Comparison of ENCODE assay signal across 29 cellular contexts in genomic region chrX:154028502-154029184, GRCh38. TPM values are rescaled to one million over a fixed set of nuclear protein-coding genes. Genes with fewer than 3 reads are reported as not detected.
DNase-seq lines count a peak whose midpoint lies in the region; ATAC-seq and TF ChIP-seq lines count a peak whose summit lies in the region.
"Had no signal": no experiment of that assay in that cellular context is flagged by ENCODE, and none has a peak within 500 bp of the region (broad histone marks: within the 10 kb centered on the region; RNA-seq: fewer than 3 reads in every experiment).

No MANE protein-coding gene starts in this region.

- no peaks in the 10 kb centered on the region for H3K27me3 ChIP-seq in naive thymus-derived CD4-positive, alpha-beta T cell (ENCODE audit: control insufficient read depth in 2 of 2, insufficient read depth in 2 of 2, low read length in 2 of 2)
- H3K27me3 ChIP-seq in transverse colon, result no peaks in the 10 kb centered on the region

- DNase-seq in activated T-cell treated with anti-CD3 and anti-CD28 coated beads, Interleukin-2, amount 50 U/mL, for 72 hours, result no peak
- DNase-seq in activated T-cell treated with anti-CD3 and anti-CD28 coated beads for 4 hours (no peak), transverse colon (peak; percentile 63), AG08396 (ENCODE audit: low spot score) (no peak), sciatic nerve (ENCODE audit: low spot score) (no peak)
- DNase-seq in activated naive CD8-positive, alpha-beta T cell treated with anti-CD3 and anti-CD28 coated beads for 36 hours, result no peak
- DNase-seq in naive thymus-derived CD4-positive, alpha-beta T cell, result no peak
- DNase-seq: activated CD4-positive, alpha-beta T cell treated with anti-CD3 and anti-CD28 coated beads for 4 hours; activated CD8-positive, alpha-beta memory T cell treated with anti-CD3 and anti-CD28 coated beads, Interleukin-2, amount 50 U/mL, for 4 hours; activated naive CD4-positive, alpha-beta T cell; Calu3; cerebellar nuclear complex; effector CD4-positive, alpha-beta T cell; EL; foreskin melanocyte; hypothalamus; IMR-90; lower lobe of right lung; NCI-H2081; NCI-H446; nucleus accumbens; retina; Right ventricle myocardium superior; stimulated activated CD4-positive, alpha-beta T cell treated with anti-CD3 and anti-CD28 coated beads, Interleukin-12 subunit alpha, Interleukin-12 subunit beta, amount 100 ng/mL, for 4 hours; stimulated activated CD4-positive, alpha-beta T cell treated with anti-CD3 and anti-CD28 coated beads, Interleukin-4, amount 100 ng/mL, for 4 hours; stimulated activated naive CD8-positive, alpha-beta T cell treated with anti-CD3 and anti-CD28 coated beads, Interleukin-15, amount 100 ng/mL, for 72 hours had no signal

- H3K27me3 Mint-ChIP-seq in activated T-cell treated with anti-CD3 and anti-CD28 coated beads, Interleukin-2, amount 50 U/mL, for 72 hours (ENCODE audit: low read depth), result peaks cover 22% of the 10 kb centered on the region
- H3K27me3 Mint-ChIP-seq in activated naive CD8-positive, alpha-beta T cell treated with anti-CD3 and anti-CD28 coated beads for 36 hours, result no peaks in the 10 kb centered on the region
- H3K27me3 Mint-ChIP-seq in naive thymus-derived CD4-positive, alpha-beta T cell, result no peaks in the 10 kb centered on the region
- H3K27me3 Mint-ChIP-seq: stimulated activated naive CD8-positive, alpha-beta T cell treated with anti-CD3 and anti-CD28 coated beads, Interleukin-15, amount 100 ng/mL, for 72 hours; type B pancreatic cell had no signal

- peaks cover 0 to 54% (median 8%) of the 10 kb centered on the region in 3 experiments for H3K36me3 ChIP-seq in naive thymus-derived CD4-positive, alpha-beta T cell (ENCODE audit: control insufficient read depth in 2 of 3, insufficient read depth in 3 of 3, low read length in 3 of 3)
- no peaks in the 10 kb centered on the region for H3K36me3 ChIP-seq in transverse colon

- no peak overlapping the region for H3K27ac ChIP-seq in naive thymus-derived CD4-positive, alpha-beta T cell (ENCODE audit: low read depth, low read length)
- peak overlapping the region in 2 of 4 donors; percentile 16 to 45 for H3K27ac ChIP-seq in transverse colon
- H3K27ac ChIP-seq: BLaER1, lower lobe of right lung had no signal

- peaks cover 0 to 1% of the 10 kb centered on the region in 2 donors for H3K36me3 Mint-ChIP-seq in activated T-cell treated with anti-CD3 and anti-CD28 coated beads, Interleukin-2, amount 50 U/mL, for 72 hours (ENCODE audit: insufficient read depth in 2 of 2)
- no peaks in the 10 kb centered on the region for H3K36me3 Mint-ChIP-seq in activated naive CD8-positive, alpha-beta T cell treated with anti-CD3 and anti-CD28 coated beads for 36 hours
- peaks cover 0 to 12% (median 0%) of the 10 kb centered on the region in 5 donors for H3K36me3 Mint-ChIP-seq in naive thymus-derived CD4-positive, alpha-beta T cell
- H3K36me3 Mint-ChIP-seq: type B pancreatic cell had no signal

- POLR2A ChIA-PET in naive thymus-derived CD4-positive, alpha-beta T cell (lab: Charles Lee), result interaction anchor here (0.5 to 1.5 kb wide), 2 partner anchors 9 to 107 kb away, joined by 3 read pairs; partner anchors contain the start of gene IRAK1

- intact Hi-C loops in naive thymus-derived CD4-positive, alpha-beta T cell (cut with micrococcal nuclease), result no loop called here
- intact Hi-C loops in transverse colon (cut with DNase I; ENCODE audit: low total_unique reads) (no loop called here), sciatic nerve (cut with DNase I) (no loop called here)

- 73% methylated on average over 13 of the region's 13 CpGs; no CpG with 5 or more reads in 1 of the 2 donors for WGBS in transverse colon (ENCODE audit: low coverage in 1 of 2), 2 donors

- H3K4me1 Mint-ChIP-seq in activated T-cell treated with anti-CD3 and anti-CD28 coated beads, Interleukin-2, amount 50 U/mL, for 72 hours (ENCODE audit: low read depth), result no peaks in the 10 kb centered on the region
- H3K4me1 Mint-ChIP-seq in activated naive CD8-positive, alpha-beta T cell treated with anti-CD3 and anti-CD28 coated beads for 36 hours, result peaks cover 2% of the 10 kb centered on the region
- peaks cover 0 to 12% (median 4%) of the 10 kb centered on the region in 7 donors for H3K4me1 Mint-ChIP-seq in naive thymus-derived CD4-positive, alpha-beta T cell
- H3K4me1 Mint-ChIP-seq: stimulated activated naive CD8-positive, alpha-beta T cell treated with anti-CD3 and anti-CD28 coated beads, Interleukin-15, amount 100 ng/mL, for 72 hours had no signal

- peak overlapping the region; percentile 66 for H3K27ac Mint-ChIP-seq in activated T-cell treated with anti-CD3 and anti-CD28 coated beads, Interleukin-2, amount 50 U/mL, for 72 hours
- H3K27ac Mint-ChIP-seq in activated naive CD8-positive, alpha-beta T cell treated with anti-CD3 and anti-CD28 coated beads for 36 hours, result peak overlapping the region; percentile 23
- H3K27ac Mint-ChIP-seq in naive thymus-derived CD4-positive, alpha-beta T cell, result peak overlapping the region in 7 of 9 donors; percentile 12 to 79 (median 29)
- H3K27ac Mint-ChIP-seq: type B pancreatic cell had no signal

- TF ChIP-seq CTCF in transverse colon (IDR thresholded peaks at IDR 0.05), result no peak

- ATAC-seq in activated T-cell treated with anti-CD3 and anti-CD28 coated beads, Interleukin-2, amount 50 U/mL, for 72 hours (replicated peaks in 1 of 2), result no peak
- no peak for ATAC-seq in naive thymus-derived CD4-positive, alpha-beta T cell
- no peak for ATAC-seq in sciatic nerve
- no peak for ATAC-seq in GM18505 (IDR thresholded peaks at IDR 0.05; ENCODE audit: unreplicated experiment)
- ATAC-seq: stimulated activated naive CD8-positive, alpha-beta T cell treated with anti-CD3 and anti-CD28 coated beads, Interleukin-15, amount 100 ng/mL, for 72 hours had no signal

- no peaks in the 10 kb centered on the region for H3K9me3 ChIP-seq in naive thymus-derived CD4-positive, alpha-beta T cell (ENCODE audit: control insufficient read depth in 2 of 3, low read length in 3 of 3)
- no peaks in the 10 kb centered on the region for H3K9me3 ChIP-seq in transverse colon
- H3K9me3 ChIP-seq: BLaER1, lower lobe of right lung had no signal

- in situ Hi-C loops in transverse colon (cut with MboI; ENCODE audit: low pct_ligation_motif_present in 1 of 4, low pct_unique_long_range_greater_than_20kb in 1 of 4, low sequenced_read_pairs in 3 of 4), result no loop called here

- H3K4me3 ChIP-seq in naive thymus-derived CD4-positive, alpha-beta T cell (ENCODE audit: low read length), result no peak overlapping the region
- no peak overlapping the region for H3K4me3 ChIP-seq in transverse colon
- H3K4me3 ChIP-seq: BLaER1, lower lobe of right lung had no signal

- CTCF ChIA-PET in naive thymus-derived CD4-positive, alpha-beta T cell (lab: Charles Lee), result no interaction called here

- H3K4me1 ChIP-seq in naive thymus-derived CD4-positive, alpha-beta T cell (ENCODE audit: control insufficient read depth in 2 of 2, insufficient read depth in 2 of 2, low read length in 2 of 2), result no peaks in the 10 kb centered on the region
- H3K4me1 ChIP-seq in transverse colon, result peaks cover 0 to 10% (median 4%) of the 10 kb centered on the region in 4 donors
- H3K4me1 ChIP-seq: lower lobe of right lung had no signal

- no peak for TF ChIP-seq EP300 in transverse colon (IDR thresholded peaks at IDR 0.05; ENCODE audit: low read depth)

- TF ChIP-seq POLR2A in transverse colon (IDR thresholded peaks at IDR 0.05) (no peak), GM18505 (IDR thresholded peaks at IDR 0.05; ENCODE audit: borderline replicate concordance, extremely low read depth, insufficient read depth, insufficient read length) (no peak)

- H3K4me3 Mint-ChIP-seq in activated T-cell treated with anti-CD3 and anti-CD28 coated beads, Interleukin-2, amount 50 U/mL, for 72 hours, result no peak overlapping the region
- no peak overlapping the region for H3K4me3 Mint-ChIP-seq in activated naive CD8-positive, alpha-beta T cell treated with anti-CD3 and anti-CD28 coated beads for 36 hours
- peak overlapping the region in 1 of 10 donors; percentile 48 for H3K4me3 Mint-ChIP-seq in naive thymus-derived CD4-positive, alpha-beta T cell
- H3K4me3 Mint-ChIP-seq: stimulated activated naive CD8-positive, alpha-beta T cell treated with anti-CD3 and anti-CD28 coated beads, Interleukin-15, amount 100 ng/mL, for 72 hours; type B pancreatic cell had no signal

- no peaks in the 10 kb centered on the region for H3K9me3 Mint-ChIP-seq in activated T-cell treated with anti-CD3 and anti-CD28 coated beads, Interleukin-2, amount 50 U/mL, for 72 hours
- no peaks in the 10 kb centered on the region for H3K9me3 Mint-ChIP-seq in activated naive CD8-positive, alpha-beta T cell treated with anti-CD3 and anti-CD28 coated beads for 36 hours
- H3K9me3 Mint-ChIP-seq in naive thymus-derived CD4-positive, alpha-beta T cell, result peaks cover 0 to 1% (median 0%) of the 10 kb centered on the region in 11 donors
- H3K9me3 Mint-ChIP-seq: stimulated activated naive CD8-positive, alpha-beta T cell treated with anti-CD3 and anti-CD28 coated beads, Interleukin-15, amount 100 ng/mL, for 72 hours; type B pancreatic cell had no signal

RNA-seq across cellular contexts. Expression of gene IRAK1, which starts 8.9 kb away (rescaled TPM):
- total RNA-seq in activated T-cell treated with anti-CD3 and anti-CD28 coated beads, Interleukin-2, amount 50 U/mL, for 72 hours, result 100 to 1,000 TPM; 131 to 150 TPM
- total RNA-seq in activated naive CD8-positive, alpha-beta T cell treated with anti-CD3 and anti-CD28 coated beads for 36 hours, result 100 to 1,000 TPM; 155 to 159 TPM
- total RNA-seq in naive thymus-derived CD4-positive, alpha-beta T cell, result 100 to 1,000 TPM in 2 of 5 experiments, 10 to 100 TPM in 3; 50.6 to 120 (median 61.6) TPM
- 10 to 100 TPM; 20.0 to 47.2 TPM for polyA plus RNA-seq in naive thymus-derived CD4-positive, alpha-beta T cell
- total RNA-seq in transverse colon (100 to 1,000 TPM in 2 of 4 donors, 10 to 100 TPM in 2; 64.1 to 155 (median 107) TPM), sciatic nerve (53.9 TPM)

RNA-seq across cellular contexts. Expression of gene TMEM187, which starts 56.1 kb away (rescaled TPM):
- total RNA-seq in activated T-cell treated with anti-CD3 and anti-CD28 coated beads, Interleukin-2, amount 50 U/mL, for 72 hours, result 1 to 10 TPM; 9.1 to 9.8 TPM
- 1 to 10 TPM; 3.4 to 6.2 TPM for total RNA-seq in activated naive CD8-positive, alpha-beta T cell treated with anti-CD3 and anti-CD28 coated beads for 36 hours
- total RNA-seq in naive thymus-derived CD4-positive, alpha-beta T cell, result 10 to 100 TPM in 2 of 5 experiments, 1 to 10 TPM in 3; 1.4 to 13.4 (median 7.1) TPM
- 10 to 100 TPM in 1 of 2 donors, 1 to 10 TPM in 1; 10.0 to 22.7 TPM for polyA plus RNA-seq in naive thymus-derived CD4-positive, alpha-beta T cell
- total RNA-seq in transverse colon (10 to 100 TPM in 1 of 4 donors, 1 to 10 TPM in 3; 1.6 to 11.2 (median 5.5) TPM), sciatic nerve (10.3 TPM)

RNA-seq across cellular contexts. Expression of gene HCFC1, which starts 57.0 kb away (rescaled TPM):
- total RNA-seq in activated T-cell treated with anti-CD3 and anti-CD28 coated beads, Interleukin-2, amount 50 U/mL, for 72 hours, result 10 to 100 TPM; 59.3 to 65.8 TPM
- total RNA-seq in activated naive CD8-positive, alpha-beta T cell treated with anti-CD3 and anti-CD28 coated beads for 36 hours, result 100 to 1,000 TPM; 140 to 142 TPM
- total RNA-seq in naive thymus-derived CD4-positive, alpha-beta T cell, result 100 to 1,000 TPM in 1 of 5 experiments, 10 to 100 TPM in 4; 52.3 to 106 (median 67.2) TPM
- 10 to 100 TPM in 1 of 2 donors, 1 to 10 TPM in 1; 6.6 to 15.0 TPM for polyA plus RNA-seq in naive thymus-derived CD4-positive, alpha-beta T cell
- total RNA-seq in transverse colon, result 10 to 100 TPM; 34.0 to 68.5 (median 49.8) TPM
- total RNA-seq in sciatic nerve, result 42.2 TPM
